Comparison of ENCODE assay signal across 13 cellular contexts in genomic region chr5:115459844-115460243, GRCh38.
DNase-seq lines count a peak whose midpoint lies in the region; ATAC-seq and TF ChIP-seq lines count a peak whose summit lies in the region.
"Had no signal": no experiment of that assay in that cellular context is flagged by ENCODE, and none has a peak within 500 bp of the region (broad histone marks: within the 10 kb centered on the region; RNA-seq: fewer than 3 reads in every experiment).

No MANE protein-coding gene starts in this region.

- H3K27ac ChIP-seq in GM23248 (peak overlapping the region; percentile 97), heart right ventricle (peak overlapping the region in 9 of 10 donors; percentile 62 to 86 (median 74))
- H3K27ac ChIP-seq: WERI-Rb-1 had no signal

- H3F3A ChIP-seq in GM23248 (ENCODE audit: insufficient read depth), result peaks cover 52% of the 10 kb centered on the region

- H3K9me2 ChIP-seq in GM23248 (ENCODE audit: insufficient read depth), result no peaks in the 10 kb centered on the region; the same call in 1 of the 2 replicates

- H3K79me2 ChIP-seq in GM23248 (ENCODE audit: insufficient read depth), result no peaks in the 10 kb centered on the region

- H4K20me1 ChIP-seq in GM23248 (ENCODE audit: insufficient read depth), result no peaks in the 10 kb centered on the region

- H3K9ac ChIP-seq in GM23248, result peak overlapping the region; percentile 74

- H3K36me3 ChIP-seq in GM23248 (ENCODE audit: low read depth) (no peaks in the 10 kb centered on the region), heart right ventricle (no peaks in the 10 kb centered on the region)
- H3K36me3 ChIP-seq: WERI-Rb-1 had no signal

- TF ChIP-seq CTCF in heart right ventricle (IDR thresholded peaks at IDR 0.05), result no peak

- H3K4me1 ChIP-seq in GM23248 (ENCODE audit: insufficient read depth) (peaks cover 56% of the 10 kb centered on the region), heart right ventricle (peaks cover 0 to 74% (median 53%) of the 10 kb centered on the region in 9 donors)

- H2AFZ ChIP-seq in GM23248, result no peak overlapping the region

- intact Hi-C loops in heart right ventricle (cut with DNase I), result loop anchor here in 4 of 10 donors (2.0 to 10.0 kb wide), 8 partner anchors 31 to 112 kb away; partner anchors contain the start of gene FEM1C (in 2 of the 4)

- WGBS in GM23248 (ENCODE audit: low coverage in 1 of 2, low lambda C conversion rate in 2 of 2, missing lambda C conversion rate in 2 of 2), 2 experiments, result 0 to 4% methylated on average over 1 of the region's 1 CpG
- 30 to 43% methylated on average over 1 of the region's 1 CpG for WGBS in heart right ventricle, 2 donors

- ATAC-seq in heart right ventricle (peak; percentile 15 to 81 (median 62)), HG02981 (IDR thresholded peaks at IDR 0.05; ENCODE audit: unreplicated experiment) (no peak)

- in situ Hi-C loops in GM23248 (cut with MboI), result no loop called here

- H3K9me3 ChIP-seq in GM23248 (ENCODE audit: low read depth) (no peaks in the 10 kb centered on the region), heart right ventricle (no peaks in the 10 kb centered on the region)

- DNase-seq in GM23248, result peak; percentile 84
- DNase-seq in amniotic epithelial cell (ENCODE audit: low read depth), result peak; percentile 81
- DNase-seq in heart right ventricle, result no peak
- DNase-seq in stromal cell of bone marrow (ENCODE audit: low read depth), result peak; percentile 53
- DNase-seq in activated CD4-positive, alpha-beta T cell treated with anti-CD3 and anti-CD28 coated beads, Interleukin-2, amount 50 U/mL, for 48 hours, result no peak
- DNase-seq in Kasumi-1 (lab: John Stamatoyannopoulos, UW), result no peak
- no peak for DNase-seq in occipital lobe (lab: John Stamatoyannopoulos, UW)
- DNase-seq: CD4-positive, alpha-beta memory T cell; GF-D8; naive B cell; stimulated activated naive CD4-positive, alpha-beta T cell; WERI-Rb-1 had no signal

- H3K27me3 ChIP-seq in GM23248 (replicated peaks; ENCODE audit: insufficient read depth) (no peaks in the 10 kb centered on the region), heart right ventricle (no peaks in the 10 kb centered on the region)

- peak overlapping the region; percentile 61 for H3K4me2 ChIP-seq in GM23248 (ENCODE audit: unreplicated experiment)

- H3K4me3 ChIP-seq in GM23248 (peak overlapping the region; percentile 30), heart right ventricle (no peak overlapping the region)

Comparison
In these comparisons a context has a peak if more than half of its experiments do, and no peak if none do; other contexts are left out.
1. DNase-seq: peak in GM23248 (single experiment), amniotic epithelial cell (single experiment) and stromal cell of bone marrow (single experiment); none in heart right ventricle (0 of 2), activated CD4-positive, alpha-beta T cell treated with anti-CD3 and anti-CD28 coated beads, Interleukin-2, amount 50 U/mL, for 48 hours (0 of 2), Kasumi-1 (0 of 2) and occipital lobe (single experiment).